In genomic region chr2:20595439-20596192, GRCh38 we compare ENCODE assay signal across 1 cellular context.
TF ChIP-seq lines count a peak whose summit lies in the region.

No MANE protein-coding gene starts in this region.

TF ChIP-seq in GM12878, 131 proteins besides CTCF, POLR2A, EP300 and RAD21 (continued from another document):
- TF ChIP-seq ZNF687 (IDR thresholded peaks at IDR 0.05), result peak; percentile 61; the same call in 1 of the 2 replicates
- TF ChIP-seq WRNIP1 (IDR thresholded peaks at IDR 0.05; ENCODE audit: borderline replicate concordance, low read depth, low read length), result no peak
- TF ChIP-seq E2F4 (IDR thresholded peaks at IDR 0.05; ENCODE audit: low read depth, low read length), result no peak; the same call in 1 of the 2 replicates
- TF ChIP-seq CBFB (IDR thresholded peaks at IDR 0.05; ENCODE audit: low read depth), result peak; percentile 77; the same call in 1 of the 2 replicates
- peak; percentile 90 for TF ChIP-seq RUNX3 (IDR thresholded peaks at IDR 0.05; ENCODE audit: low read length)
- no peak for TF ChIP-seq HSF1 (IDR thresholded peaks at IDR 0.05; ENCODE audit: low read depth, low read length)
- TF ChIP-seq SREBF2 (IDR thresholded peaks at IDR 0.05; ENCODE audit: low read length), result no peak
- peak; percentile 64 for TF ChIP-seq ATF7 (IDR thresholded peaks at IDR 0.05; ENCODE audit: low read depth)
- TF ChIP-seq BCLAF1 (IDR thresholded peaks at IDR 0.05), result no peak
- peak; percentile 52; the same call in 1 of the 2 replicates for TF ChIP-seq SPI1 (IDR thresholded peaks at IDR 0.05; ENCODE audit: borderline replicate concordance, insufficient read depth, low read depth, low read length)
- peak; percentile 97 for TF ChIP-seq POU2F2 (IDR thresholded peaks at IDR 0.05; ENCODE audit: borderline replicate concordance, low read depth, low read length)
- no peak for TF ChIP-seq CEBPZ (IDR thresholded peaks at IDR 0.05; ENCODE audit: low read depth, low read length)
- no peak for TF ChIP-seq SMAD5 (IDR thresholded peaks at IDR 0.05; ENCODE audit: low read depth)
- no peak for TF ChIP-seq ZBTB4 (CRISPR knock-in tag; IDR thresholded peaks at IDR 0.05)
- no peak; the same call in 1 of the 2 replicates for TF ChIP-seq RFX5 (IDR thresholded peaks at IDR 0.05; ENCODE audit: low read depth, low read length)
- TF ChIP-seq CREM (IDR thresholded peaks at IDR 0.05; ENCODE audit: low read depth), result peak; percentile 38; the same call in 1 of the 2 replicates
- TF ChIP-seq ETV6 (conservative IDR thresholded peaks at IDR 0.05 in 1 of 2, IDR thresholded peaks at IDR 0.05 in 1 of 2; ENCODE audit: borderline replicate concordance in 1 of 2, low read depth in 1 of 2), result peak in 1 of 2 experiments; percentile 19; a peak in 1 of 4 replicates
- TF ChIP-seq ZSCAN29 (IDR thresholded peaks at IDR 0.05), result no peak
- TF ChIP-seq STAT1 (conservative IDR thresholded peaks at IDR 0.05), result 0 out of 2 replicates have a peak, but pooled peaks have one; percentile 82
- peak; percentile 90 to 93 for TF ChIP-seq BHLHE40 (IDR thresholded peaks at IDR 0.05; ENCODE audit: borderline replicate concordance in 1 of 2, low read depth in 2 of 2, low read length in 1 of 2)
- TF ChIP-seq FOXK2 (IDR thresholded peaks at IDR 0.05), result no peak
